29 cellular contexts compared by ENCODE assay signal in the genomic region with DNA sequence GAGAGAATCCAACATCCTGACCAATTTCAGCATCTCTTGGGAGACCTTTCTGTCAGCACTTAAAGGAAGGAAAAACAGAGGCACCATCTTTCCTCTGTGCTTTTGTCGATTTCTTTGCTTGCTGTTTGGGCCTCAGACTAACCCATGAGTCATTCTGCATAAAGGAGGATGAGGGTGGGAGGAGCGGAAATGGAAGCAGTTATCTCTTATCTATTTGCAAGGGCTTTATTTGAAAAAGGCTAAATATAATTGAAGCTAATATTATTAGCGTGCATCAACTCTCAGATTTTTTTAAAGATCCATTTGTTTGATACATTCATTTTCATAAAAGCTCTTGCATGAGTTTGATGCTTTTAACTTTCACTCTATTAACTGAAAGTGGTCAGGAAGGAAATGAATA.
A peak's percentile ranks its signal among the peaks of the same experiment; 100 is the strongest.
DNase-seq lines count a peak whose midpoint lies in the region; ATAC-seq and TF ChIP-seq lines count a peak whose summit lies in the region.
"Had no signal": no experiment of that assay in that cellular context is flagged by ENCODE, and none has a peak within 500 bp of the region (broad histone marks: within the 10 kb centered on the region; RNA-seq: fewer than 3 reads in every experiment).

No MANE protein-coding gene starts in this region.

- peaks cover 14% of the 10 kb centered on the region for H3K9me3 Mint-ChIP-seq in endodermal cell
- H3K9me3 Mint-ChIP-seq: activated CD8-positive, alpha-beta T cell treated with anti-CD3 and anti-CD28 coated beads for 36 hours; activated naive CD4-positive, alpha-beta T cell treated with anti-CD3 and anti-CD28 coated beads for 36 hours; activated T-helper 1 cell treated with anti-CD3 and anti-CD28 coated beads, Interleukin-12 subunit alpha, Interleukin-12 subunit beta, Interleukin-2, Interleukin-4 antibody, amounts not matched to agents 30 ng/mL and 10 ng/mL and 1 ng/mL, durations not matched to agents 14 hours and 24 hours and 36 hours had no signal

- ATAC-seq in HG03139 (IDR thresholded peaks at IDR 0.05; ENCODE audit: unreplicated experiment) = no peak
- ATAC-seq: activated CD8-positive, alpha-beta T cell treated with anti-CD3 and anti-CD28 coated beads for 36 hours; body of pancreas; lower lobe of right lung; natural killer cell treated with Interleukin-12 subunit alpha and Interleukin-12 subunit beta and Interleukin-15 and Interleukin-18, amount 100 ng/mL, for 72 hours; stimulated activated naive B cell treated with anti-CD40 and anti-IgM and Interleukin-4, amounts not matched to agents 10 μg/mL and 1 μg/mL and 100 μg/mL, for 72 hours had no signal

- no peaks in the 10 kb centered on the region for H3K27me3 Mint-ChIP-seq in endodermal cell (ENCODE audit: insufficient read depth)
- H3K27me3 Mint-ChIP-seq: natural killer cell treated with Interleukin-12 subunit alpha and Interleukin-12 subunit beta and Interleukin-15 and Interleukin-18, amount 100 ng/mL, for 72 hours; stimulated activated naive B cell treated with anti-CD40 and anti-IgM and Interleukin-4, amounts not matched to agents 10 μg/mL and 1 μg/mL and 100 μg/mL, for 72 hours had no signal

- POLR2A ChIA-PET in GM10248 (lab: Yijun Ruan, JAX) = no interaction called here

- H3K4me3 Mint-ChIP-seq in endodermal cell = no peak overlapping the region
- H3K4me3 Mint-ChIP-seq: activated CD8-positive, alpha-beta T cell treated with anti-CD3 and anti-CD28 coated beads for 36 hours; activated naive CD4-positive, alpha-beta T cell treated with anti-CD3 and anti-CD28 coated beads for 36 hours; activated T-helper 1 cell treated with anti-CD3 and anti-CD28 coated beads, Interleukin-12 subunit alpha, Interleukin-12 subunit beta, Interleukin-2, Interleukin-4 antibody, amounts not matched to agents 30 ng/mL and 10 ng/mL and 1 ng/mL, durations not matched to agents 14 hours and 24 hours and 36 hours; CD14-positive monocyte; natural killer cell treated with Interleukin-12 subunit alpha and Interleukin-12 subunit beta and Interleukin-15 and Interleukin-18, amount 100 ng/mL, for 72 hours; stimulated activated naive B cell treated with anti-CD40 and anti-IgM and Interleukin-4, amounts not matched to agents 10 μg/mL and 1 μg/mL and 100 μg/mL, for 72 hours had no signal

- H3K4me1 Mint-ChIP-seq in endodermal cell = peaks cover 32% of the 10 kb centered on the region
- H3K4me1 Mint-ChIP-seq: CD14-positive monocyte; stimulated activated naive B cell treated with anti-CD40 and anti-IgM and Interleukin-4, amounts not matched to agents 10 μg/mL and 1 μg/mL and 100 μg/mL, for 72 hours had no signal

- TF ChIP-seq CTCF in endodermal cell (conservative IDR thresholded peaks at IDR 0.05) (no peak), ovary (IDR thresholded peaks at IDR 0.05) (no peak), GM10248 (IDR thresholded peaks at IDR 0.05; ENCODE audit: control extremely low read depth, extremely low read depth, low read depth, missing control alignments) (no peak)

- 40 to 54% methylated on average over 2 to 3 of the region's 3 CpGs for WGBS in endodermal cell (ENCODE audit: insufficient coverage in 1 of 2, insufficient read length in 1 of 2), 2 experiments
- 31 to 43% (median 34%) methylated on average over 3 of the region's 3 CpGs for WGBS in ovary, 3 donors

- no peak for TF ChIP-seq POLR2A in ovary (IDR thresholded peaks at IDR 0.05)

- H3K4me1 ChIP-seq in endodermal cell (ENCODE audit: control insufficient read depth, insufficient read depth, low read length) (no peaks in the 10 kb centered on the region), ovary (ENCODE audit: insufficient read depth) (no peaks in the 10 kb centered on the region)
- H3K4me1 ChIP-seq: body of pancreas, lower lobe of right lung, upper lobe of left lung had no signal

- H3K27me3 ChIP-seq in endodermal cell (ENCODE audit: control insufficient read depth, insufficient read depth, low read length, poor library complexity, severe bottlenecking) (no peaks in the 10 kb centered on the region), ovary (no peaks in the 10 kb centered on the region)
- H3K27me3 ChIP-seq: body of pancreas, hepatocyte, upper lobe of left lung had no signal

- H3K9me3 ChIP-seq in endodermal cell (ENCODE audit: control insufficient read depth, low read length) = no peaks in the 10 kb centered on the region
- H3K9me3 ChIP-seq in ovary = no peaks in the 10 kb centered on the region
- H3K9me3 ChIP-seq: body of pancreas, lower lobe of right lung, upper lobe of left lung had no signal

- DNase-seq in NCI-H146 (lab: John Stamatoyannopoulos, UW) (peak; percentile 5), NCI-H146 treated with DMSO at 0.1 percent for 48 hours (lab: John Stamatoyannopoulos, UW; ENCODE audit: unreplicated experiment) (no peak), RPMI7951 (ENCODE audit: low read depth) (peak; percentile 24), endodermal cell (no peak), ovary (no peak), GM10248 (ENCODE audit: extremely low spot score) (no peak)
- no peak for DNase-seq in activated CD4-positive, CD25-positive, alpha-beta regulatory T cell treated with anti-CD3 and anti-CD28 coated beads, Interleukin-2, amount 50 U/mL, for 72 hours
- DNase-seq: activated CD4-positive, alpha-beta T cell treated with anti-CD3 and anti-CD28 coated beads for 1 hour; activated CD8-positive, alpha-beta memory T cell treated with anti-CD3 and anti-CD28 coated beads, Interleukin-2, amount 50 U/mL, for 48 hours; activated CD8-positive, alpha-beta T cell treated with anti-CD3 and anti-CD28 coated beads for 36 hours; activated naive CD4-positive, alpha-beta T cell treated with anti-CD3 and anti-CD28 coated beads for 36 hours; body of pancreas; cerebellar nuclear complex; dorsolateral prefrontal cortex; GF-D8; GOT3; lower lobe of right lung; NCI-H1694; NCI-H446; NCI-H82; stimulated activated naive B cell treated with anti-CD40 and anti-IgM and Interleukin-4, amounts not matched to agents 10 μg/mL and 1 μg/mL and 100 μg/mL, for 72 hours; substantia nigra; upper lobe of left lung had no signal

- H3K4me3 ChIP-seq in endodermal cell (ENCODE audit: low read length) (peak overlapping the region; percentile 58), ovary (no peak overlapping the region)
- H3K4me3 ChIP-seq: body of pancreas, dorsolateral prefrontal cortex, hepatocyte, lower lobe of right lung, upper lobe of left lung had no signal

- TF ChIP-seq EP300 in ovary (IDR thresholded peaks at IDR 0.05) = no peak

- peaks cover 2% of the 10 kb centered on the region for H3K36me3 Mint-ChIP-seq in endodermal cell (ENCODE audit: low read depth)
- H3K36me3 Mint-ChIP-seq: CD14-positive monocyte; natural killer cell treated with Interleukin-12 subunit alpha and Interleukin-12 subunit beta and Interleukin-15 and Interleukin-18, amount 100 ng/mL, for 72 hours; stimulated activated naive B cell treated with anti-CD40 and anti-IgM and Interleukin-4, amounts not matched to agents 10 μg/mL and 1 μg/mL and 100 μg/mL, for 72 hours had no signal

- no peak overlapping the region for H3K27ac ChIP-seq in endodermal cell (ENCODE audit: low read depth, low read length)
- H3K27ac ChIP-seq in ovary = no peak overlapping the region
- H3K27ac ChIP-seq: 22Rv1, body of pancreas, dorsolateral prefrontal cortex, hepatocyte, lower lobe of right lung, upper lobe of left lung had no signal

- H3K36me3 ChIP-seq in endodermal cell (ENCODE audit: control insufficient read depth, insufficient read depth, low read length) (no peaks in the 10 kb centered on the region), ovary (no peaks in the 10 kb centered on the region)
- H3K36me3 ChIP-seq: lower lobe of right lung, upper lobe of left lung had no signal

- H3K27ac Mint-ChIP-seq in endodermal cell = peak overlapping the region; percentile 1
- H3K27ac Mint-ChIP-seq: activated CD8-positive, alpha-beta T cell treated with anti-CD3 and anti-CD28 coated beads for 36 hours; activated naive CD4-positive, alpha-beta T cell treated with anti-CD3 and anti-CD28 coated beads for 36 hours; activated T-helper 1 cell treated with anti-CD3 and anti-CD28 coated beads, Interleukin-12 subunit alpha, Interleukin-12 subunit beta, Interleukin-2, Interleukin-4 antibody, amounts not matched to agents 30 ng/mL and 10 ng/mL and 1 ng/mL, durations not matched to agents 14 hours and 24 hours and 36 hours; CD14-positive monocyte; natural killer cell treated with Interleukin-12 subunit alpha and Interleukin-12 subunit beta and Interleukin-15 and Interleukin-18, amount 100 ng/mL, for 72 hours; stimulated activated naive B cell treated with anti-CD40 and anti-IgM and Interleukin-4, amounts not matched to agents 10 μg/mL and 1 μg/mL and 100 μg/mL, for 72 hours had no signal

- CTCF ChIA-PET in GM10248 (lab: Yijun Ruan, JAX) = interaction anchor here (1.1 kb wide), 1 partner anchor 19 kb away, joined by 3 read pairs; no protein-coding TSS in a partner anchor

- H3K9ac ChIP-seq in endodermal cell (ENCODE audit: extremely low read depth, low read length, poor library complexity, severe bottlenecking) = no peak overlapping the region

- intact Hi-C loops in ovary (cut with DNase I) = no loop called here

Comparison
In these comparisons a context has a peak if more than half of its experiments do, and no peak if none do; other contexts are left out.
1. DNase-seq: peak in NCI-H146 (single experiment) and RPMI7951 (single experiment); none in NCI-H146 treated with DMSO at 0.1 percent for 48 hours (single experiment), endodermal cell (single experiment), ovary (0 of 5), GM10248 (single experiment) and activated CD4-positive, CD25-positive, alpha-beta regulatory T cell treated with anti-CD3 and anti-CD28 coated beads, Interleukin-2, amount 50 U/mL, for 72 hours (single experiment).